In genomic region chr2:134275058-134275862, GRCh38 we compare ENCODE assay signal across 10 cellular contexts. TPM values are rescaled to one million over a fixed set of nuclear protein-coding genes. Genes with fewer than 3 reads are reported as not detected.
DNase-seq lines count a peak whose midpoint lies in the region; ATAC-seq and TF ChIP-seq lines count a peak whose summit lies in the region.
"Had no signal": no experiment of that assay in that cellular context is flagged by ENCODE, and none has a peak within 500 bp of the region (broad histone marks: within the 10 kb centered on the region; RNA-seq: fewer than 3 reads in every experiment).

No MANE protein-coding gene starts in this region.

- H3K4me1 Mint-ChIP-seq in immature natural killer cell: peaks cover 33 to 62% of the 10 kb centered on the region in 2 donors

- peak overlapping the region; percentile 66 to 84 (median 67) for H3K4me3 Mint-ChIP-seq in immature natural killer cell

- H3K27ac Mint-ChIP-seq in immature natural killer cell: peak overlapping the region; percentile 17 to 86 (median 33)

- peaks cover 0 to 2% (median 0%) of the 10 kb centered on the region in 6 donors for H3K9me3 Mint-ChIP-seq in immature natural killer cell

- ATAC-seq in GM18867 (IDR thresholded peaks at IDR 0.05; ENCODE audit: unreplicated experiment) (peak; percentile 91), GM21576 (IDR thresholded peaks at IDR 0.05; ENCODE audit: unreplicated experiment) (peak; percentile 79), HG03342 (IDR thresholded peaks at IDR 0.05; ENCODE audit: unreplicated experiment) (peak; percentile 88), SK-N-SH treated with all-trans-retinoic acid at 6 μM for 48 hours (no peak)

- peaks cover 33 to 67% (median 54%) of the 10 kb centered on the region in 3 donors for H3K36me3 Mint-ChIP-seq in immature natural killer cell

- peaks cover 24 to 35% (median 32%) of the 10 kb centered on the region in 3 donors for H3K27me3 Mint-ChIP-seq in immature natural killer cell (ENCODE audit: low read depth in 3 of 3)

- DNase-seq in immature natural killer cell (peak; percentile 63 to 69 (median 65)), NCI-H1436 (lab: John Stamatoyannopoulos, UW) (no peak), C1 segment of cervical spinal cord (lab: John Stamatoyannopoulos, UW) (no peak), HUDEP-2 (lab: John Stamatoyannopoulos, UW; ENCODE audit: unreplicated experiment in 76 of 76) (no peak)
- DNase-seq: dermis blood vessel endothelial cell, GF-D8 had no signal

TF ChIP-seq in SK-N-SH treated with all-trans-retinoic acid at 6 μM for 48 hours, 23 proteins besides CTCF, POLR2A, EP300 and RAD21:
- TF ChIP-seq ZFP30 (CRISPR knock-in tag; IDR thresholded peaks at IDR 0.05) (no peak), RARB (CRISPR knock-in tag; IDR thresholded peaks at IDR 0.05) (no peak), ZNF70 (CRISPR knock-in tag; IDR thresholded peaks at IDR 0.05) (no peak), ZC3H10 (CRISPR knock-in tag; IDR thresholded peaks at IDR 0.05) (no peak), GLIS3 (CRISPR knock-in tag; IDR thresholded peaks at IDR 0.05) (no peak), ESRRG (CRISPR knock-in tag; IDR thresholded peaks at IDR 0.05) (no peak), TSHZ2 (CRISPR knock-in tag; IDR thresholded peaks at IDR 0.05) (no peak), ISL1 (CRISPR knock-in tag; IDR thresholded peaks at IDR 0.05) (no peak), CSDC2 (CRISPR knock-in tag; IDR thresholded peaks at IDR 0.05) (no peak), ARNTL (CRISPR knock-in tag; IDR thresholded peaks at IDR 0.05; ENCODE audit: borderline replicate concordance, low read depth) (no peak), CSRNP3 (CRISPR knock-in tag; IDR thresholded peaks at IDR 0.05) (no peak), SNAI2 (CRISPR knock-in tag; IDR thresholded peaks at IDR 0.05) (no peak), TOX (CRISPR knock-in tag; IDR thresholded peaks at IDR 0.05; ENCODE audit: borderline replicate concordance) (no peak), ZFP3 (CRISPR knock-in tag; IDR thresholded peaks at IDR 0.05) (no peak), ZNF565 (CRISPR knock-in tag; conservative IDR thresholded peaks at IDR 0.05; ENCODE audit: low read depth) (no peak)
- TF ChIP-seq, protein P1, sequence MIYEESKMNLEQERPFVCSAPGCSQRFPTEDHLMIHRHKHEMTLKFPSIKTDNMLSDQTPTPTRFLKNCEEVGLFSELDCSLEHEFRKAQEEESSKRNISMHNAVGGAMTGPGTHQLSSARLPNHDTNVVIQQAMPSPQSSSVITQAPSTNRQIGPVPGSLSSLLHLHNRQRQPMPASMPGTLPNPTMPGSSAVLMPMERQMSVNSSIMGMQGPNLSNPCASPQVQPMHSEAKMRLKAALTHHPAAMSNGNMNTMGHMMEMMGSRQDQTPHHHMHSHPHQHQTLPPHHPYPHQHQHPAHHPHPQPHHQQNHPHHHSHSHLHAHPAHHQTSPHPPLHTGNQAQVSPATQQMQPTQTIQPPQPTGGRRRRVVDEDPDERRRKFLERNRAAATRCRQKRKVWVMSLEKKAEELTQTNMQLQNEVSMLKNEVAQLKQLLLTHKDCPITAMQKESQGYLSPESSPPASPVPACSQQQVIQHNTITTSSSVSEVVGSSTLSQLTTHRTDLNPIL (CRISPR knock-in tag; IDR thresholded peaks at IDR 0.05; ENCODE audit: low read depth): no peak
- TF ChIP-seq, protein P2, sequence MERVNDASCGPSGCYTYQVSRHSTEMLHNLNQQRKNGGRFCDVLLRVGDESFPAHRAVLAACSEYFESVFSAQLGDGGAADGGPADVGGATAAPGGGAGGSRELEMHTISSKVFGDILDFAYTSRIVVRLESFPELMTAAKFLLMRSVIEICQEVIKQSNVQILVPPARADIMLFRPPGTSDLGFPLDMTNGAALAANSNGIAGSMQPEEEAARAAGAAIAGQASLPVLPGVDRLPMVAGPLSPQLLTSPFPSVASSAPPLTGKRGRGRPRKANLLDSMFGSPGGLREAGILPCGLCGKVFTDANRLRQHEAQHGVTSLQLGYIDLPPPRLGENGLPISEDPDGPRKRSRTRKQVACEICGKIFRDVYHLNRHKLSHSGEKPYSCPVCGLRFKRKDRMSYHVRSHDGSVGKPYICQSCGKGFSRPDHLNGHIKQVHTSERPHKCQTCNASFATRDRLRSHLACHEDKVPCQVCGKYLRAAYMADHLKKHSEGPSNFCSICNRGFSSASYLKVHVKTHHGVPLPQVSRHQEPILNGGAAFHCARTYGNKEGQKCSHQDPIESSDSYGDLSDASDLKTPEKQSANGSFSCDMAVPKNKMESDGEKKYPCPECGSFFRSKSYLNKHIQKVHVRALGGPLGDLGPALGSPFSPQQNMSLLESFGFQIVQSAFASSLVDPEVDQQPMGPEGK (CRISPR knock-in tag; IDR thresholded peaks at IDR 0.05; ENCODE audit: borderline replicate concordance): no peak
TF ChIP-seq in SK-N-SH treated with all-trans-retinoic acid at 6 μM for 48 hours: peak in this region for 0.

RNA-seq across cellular contexts. Expression of gene MGAT5, which starts 21.4 kb away (rescaled TPM):
- polyA plus RNA-seq in immature natural killer cell: 1 to 10 TPM; 2.2 to 7.3 (median 4.0) TPM

Comparison
In these comparisons a context has a peak if more than half of its experiments do, and no peak if none do; other contexts are left out.
1. DNase-seq: peak in immature natural killer cell (3 of 3); none in NCI-H1436 (single experiment), C1 segment of cervical spinal cord (0 of 14) and HUDEP-2 (0 of 76).